ENCODE assay signal across 18 cellular contexts in genomic region chr7:15905251-15906040, GRCh38.
"Had no signal": no experiment of that assay in that cellular context is flagged by ENCODE, and none has a peak within 500 bp of the region (broad histone marks: within the 10 kb centered on the region; RNA-seq: fewer than 3 reads in every experiment).

No MANE protein-coding gene starts in this region.

- H3K4me3 ChIP-seq: breast epithelium, esophagus squamous epithelium, prostate gland, spleen, tibial nerve had no signal

- H3K27me3 ChIP-seq: breast epithelium, esophagus squamous epithelium, spleen, tibial nerve had no signal

- H3K27ac ChIP-seq: breast epithelium, epithelial cell of prostate, esophagus squamous epithelium, prostate gland, spleen, tibial nerve, VCaP had no signal

- DNase-seq: activated CD4-positive, alpha-beta T cell treated with anti-CD3 and anti-CD28 coated beads for 4 hours; activated CD4-positive, alpha-beta T cell treated with anti-CD3 and anti-CD28 coated beads, Interleukin-2, amount 50 U/mL, for 4 hours; activated naive CD4-positive, alpha-beta T cell; activated T-cell treated with anti-CD3 and anti-CD28 coated beads for 4 hours; activated T-cell treated with anti-CD3 and anti-CD28 coated beads, Interleukin-2, amount 50 U/mL, for 72 hours; endodermal cell; esophagus squamous epithelium; islet precursor cell; midbrain; natural killer cell; spleen; stimulated activated naive CD4-positive, alpha-beta T cell had no signal

- H3K4me1 ChIP-seq: breast epithelium, esophagus squamous epithelium, prostate gland, spleen had no signal

- ATAC-seq: activated naive CD4-positive, alpha-beta T cell treated with anti-CD3 and anti-CD28 coated beads, Interleukin-2, amount 50 U/mL, for 72 hours; activated T-cell treated with anti-CD3 and anti-CD28 coated beads, Interleukin-2, amount 50 U/mL, for 72 hours; natural killer cell had no signal

- H3K36me3 ChIP-seq: breast epithelium, esophagus squamous epithelium, prostate gland, spleen, tibial nerve had no signal
